Comparison of ENCODE assay signal across 19 cellular contexts in genomic region chr1:211644653-211645052, GRCh38. TPM values are rescaled to one million over a fixed set of nuclear protein-coding genes. Genes with fewer than 3 reads are reported as not detected.
"Had no signal": no experiment of that assay in that cellular context is flagged by ENCODE, and none has a peak within 500 bp of the region (broad histone marks: within the 10 kb centered on the region; RNA-seq: fewer than 3 reads in every experiment).

No MANE protein-coding gene starts in this region.

- H3K27me3 ChIP-seq: ovary, suprapubic skin, tibial artery, upper lobe of left lung, vagina had no signal

- H3K4me1 Mint-ChIP-seq: neural crest cell had no signal

- H3K27ac Mint-ChIP-seq: dendritic cell treated with granulocyte-macrophage colony-stimulating factor and Interleukin-4, amounts not matched to agents 40 ng/mL and 50 ng/mL, for 4 days; effector memory CD8-positive, alpha-beta T cell; progenitor cell of endocrine pancreas; stimulated activated effector memory CD8-positive, alpha-beta T cell treated with anti-CD3 and anti-CD28 coated beads, Interleukin-12 subunit alpha, Interleukin-12 subunit beta, amount 100 ng/mL, for 72 hours had no signal

- H3K27ac ChIP-seq: foreskin keratinocyte, ovary, upper lobe of left lung had no signal

- H3K36me3 Mint-ChIP-seq: natural killer cell; stimulated activated effector memory CD8-positive, alpha-beta T cell treated with anti-CD3 and anti-CD28 coated beads, Interleukin-12 subunit alpha, Interleukin-12 subunit beta, amount 100 ng/mL, for 72 hours had no signal

- H3K9me3 Mint-ChIP-seq: dendritic cell treated with granulocyte-macrophage colony-stimulating factor and Interleukin-4, amounts not matched to agents 40 ng/mL and 50 ng/mL, for 4 days; effector memory CD8-positive, alpha-beta T cell; natural killer cell; neural crest cell; stimulated activated effector memory CD8-positive, alpha-beta T cell treated with anti-CD3 and anti-CD28 coated beads, Interleukin-12 subunit alpha, Interleukin-12 subunit beta, amount 100 ng/mL, for 72 hours had no signal

- H3K36me3 ChIP-seq: ovary, suprapubic skin, tibial artery, upper lobe of left lung, vagina had no signal

- H3K4me3 Mint-ChIP-seq: dendritic cell treated with granulocyte-macrophage colony-stimulating factor and Interleukin-4, amounts not matched to agents 40 ng/mL and 50 ng/mL, for 4 days; neural crest cell; stimulated activated effector memory CD8-positive, alpha-beta T cell treated with anti-CD3 and anti-CD28 coated beads, Interleukin-12 subunit alpha, Interleukin-12 subunit beta, amount 100 ng/mL, for 72 hours had no signal

- H3K9me3 ChIP-seq: ovary, suprapubic skin, tibial artery, upper lobe of left lung, vagina had no signal

- ATAC-seq: effector memory CD8-positive, alpha-beta T cell; foreskin keratinocyte; stimulated activated naive CD8-positive, alpha-beta T cell treated with anti-CD3 and anti-CD28 coated beads, Interleukin-15, Interleukin-2, amounts not matched to agents 100 U/mL and 50 U/mL, for 24 hours had no signal

- H3K4me3 ChIP-seq: ovary, suprapubic skin, tibial artery, upper lobe of left lung, vagina had no signal

- DNase-seq: effector memory CD8-positive, alpha-beta T cell; erythroblast; kidney; left colon; natural killer cell; ovary; stimulated activated CD4-positive, alpha-beta T cell treated with anti-CD3 and anti-CD28 coated beads, Interleukin-4, amount 100 ng/mL, for 1 hour; stimulated activated CD8-positive, alpha-beta memory T cell treated with anti-CD3 and anti-CD28 coated beads, Interleukin-4, amount 100 ng/mL, for 48 hours; stimulated activated naive CD8-positive, alpha-beta T cell treated with anti-CD3 and anti-CD28 coated beads, Interleukin-15, Interleukin-2, amounts not matched to agents 100 U/mL and 50 U/mL, for 24 hours; upper lobe of left lung had no signal

RNA-seq across cellular contexts. Expression of gene NEK2, which starts 30.8 kb away (rescaled TPM):
- polyA plus RNA-seq: right cardiac atrium had no signal
